ENCODE assay signal across 8 cellular contexts in genomic region chrX:41923257-41923924, GRCh38. TPM values are rescaled to one million over a fixed set of nuclear protein-coding genes. Genes with fewer than 3 reads are reported as not detected.
DNase-seq lines count a peak whose midpoint lies in the region; ATAC-seq, FAIRE-seq and TF ChIP-seq lines count a peak whose summit lies in the region.

Gene CASK, minus strand, starts transcription at chrX:41923554. Its CDS starts 566 bp downstream, at chrX:41922988.

- in situ Hi-C loops in SK-MEL-5 (cut with HindIII; ENCODE audit: low pct_unique_long_range_greater_than_20kb, low sequenced_read_pairs): no loop called here

- no peak for FAIRE-seq in frontal cortex (lab: Jason Lieb, UNC)

- DNase-seq in GM04504 (ENCODE audit: low read depth) (peak; percentile 77), NB4 (ENCODE audit: low read depth) (peak; percentile 78), SK-MEL-5 (ENCODE audit: low read depth, low spot score) (peak; percentile 90), frontal cortex (ENCODE audit: low spot score in 2 of 2) (peak; percentile 83 to 85)
- peak; percentile 90 for DNase-seq in activated naive CD4-positive, alpha-beta T cell treated with Interleukin-2 at 50 U/mL for 16 hours

- ATAC-seq in HG02571 (IDR thresholded peaks at IDR 0.05; ENCODE audit: unreplicated experiment): peak; percentile 87

- peaks cover 59% of the 10 kb centered on the region for H3K27me3 ChIP-seq in neutrophil
- H3K27me3 ChIP-seq in subcutaneous abdominal adipose tissue (ENCODE audit: control insufficient read depth in 5 of 5, insufficient read depth in 4 of 5, low read length in 5 of 5): peaks cover 3 to 10% (median 5%) of the 10 kb centered on the region in 5 donors

- peak within 1 kb of the TSS; percentile 47 for H3K4me3 ChIP-seq in NB4 (ENCODE audit: low read depth, low read length)
- H3K4me3 ChIP-seq in neutrophil (ENCODE audit: low read depth in 1 of 2, low read length in 1 of 2): peak within 1 kb of the TSS; percentile 61 to 62
- peak within 1 kb of the TSS; percentile 73 to 84 (median 76) for H3K4me3 ChIP-seq in subcutaneous abdominal adipose tissue (ENCODE audit: low read depth in 1 of 5, low read length in 5 of 5)

- H3K27ac ChIP-seq in neutrophil (peak within 1 kb of the TSS; percentile 62), subcutaneous abdominal adipose tissue (ENCODE audit: low read depth, low read length) (peak within 1 kb of the TSS; percentile 69)

- no peak for TF ChIP-seq POLR2A in NB4 (IDR thresholded peaks at IDR 0.05; ENCODE audit: extremely low read depth, insufficient read length)

- TF ChIP-seq CTCF in NB4 (IDR thresholded peaks at IDR 0.05; ENCODE audit: low read depth, low read length): no peak
- TF ChIP-seq CTCF in neutrophil (IDR thresholded peaks at IDR 0.05): no peak

- no peaks in the 10 kb centered on the region for H3K9me3 ChIP-seq in neutrophil
- H3K9me3 ChIP-seq in subcutaneous abdominal adipose tissue (ENCODE audit: control insufficient read depth in 5 of 5, low read length in 5 of 5): peaks cover 0 to 3% (median 0%) of the 10 kb centered on the region in 5 donors

- no peaks in the 10 kb centered on the region for H3K36me3 ChIP-seq in neutrophil
- no peaks in the 10 kb centered on the region for H3K36me3 ChIP-seq in subcutaneous abdominal adipose tissue (ENCODE audit: control insufficient read depth in 5 of 5, insufficient read depth in 5 of 5, low read length in 5 of 5)

- peak within 1 kb of the TSS; percentile 3 to 73 (median 57) for H3K9ac ChIP-seq in subcutaneous abdominal adipose tissue (ENCODE audit: low read length in 5 of 5)

- H3K4me1 ChIP-seq in neutrophil (ENCODE audit: control insufficient read depth in 1 of 2, insufficient read depth in 1 of 2, low read depth in 1 of 2, low read length in 1 of 2): peaks cover 13 to 20% of the 10 kb centered on the region in 2 experiments
- peaks cover 0 to 14% (median 8%) of the 10 kb centered on the region in 5 donors for H3K4me1 ChIP-seq in subcutaneous abdominal adipose tissue (ENCODE audit: control insufficient read depth in 5 of 5, insufficient read depth in 5 of 5, low read length in 5 of 5)

RNA-seq across cellular contexts. Expression of gene CASK, which starts in this region (rescaled TPM):
- 10.9 and 11.4 TPM in 2 replicates for total RNA-seq in SK-MEL-5 (2014; rRNA removed; shearing (Covaris generic))
- 12.6 and 19.6 TPM in 2 replicates for polyA plus RNA-seq in SK-MEL-5 (2015; cell fraction: cytosol; rRNA removed)
- polyA plus RNA-seq in SK-MEL-5 (2015; cell fraction: nucleus; rRNA removed): 14.3 and 21.7 TPM in 2 replicates
- 72.6 TPM for total RNA-seq in frontal cortex

Comparison
In these comparisons a context has a peak if more than half of its experiments do, and no peak if none do; other contexts are left out.
1. Peak in every context shown above with its lines: DNase-seq, ATAC-seq, H3K4me3 ChIP-seq and H3K27ac ChIP-seq.